Comparison of ENCODE assay signal across 25 cellular contexts in genomic region chr2:221750317-221750716, GRCh38.
"Had no signal": no experiment of that assay in that cellular context is flagged by ENCODE, and none has a peak within 500 bp of the region (broad histone marks: within the 10 kb centered on the region; RNA-seq: fewer than 3 reads in every experiment).

No MANE protein-coding gene starts in this region.

- H3K27ac Mint-ChIP-seq: activated CD4-positive, alpha-beta T cell treated with anti-CD3 and anti-CD28 coated beads, Interleukin-2, amount 10 ng/mL, durations not matched to agents 7 days and 5 days; activated CD8-positive, alpha-beta T cell treated with anti-CD3 and anti-CD28 coated beads, Interleukin-2, amount 10 ng/mL, durations not matched to agents 7 days and 5 days; activated naive CD4-positive, alpha-beta T cell treated with anti-CD3 and anti-CD28 coated beads, Interleukin-2, amount 50 U/mL, for 72 hours; activated T-helper 17 cell treated with anti-CD3 and anti-CD28 coated beads, Interleukin-2, amount 50 U/mL, for 72 hours; mesothelial cell of epicardium; natural killer cell; T-cell; T-helper 2 cell treated with Interferon-gamma antibody and Interleukin-4, amounts not matched to agents 5 μg/mL and 100 μg/mL, for 36 hours had no signal

- H3K27ac ChIP-seq: adrenal gland, breast epithelium, colonic mucosa, left lung, spleen, upper lobe of left lung, VCaP had no signal

- H3K9me3 ChIP-seq: adrenal gland, breast epithelium, colonic mucosa, upper lobe of left lung had no signal

- H3K9me3 Mint-ChIP-seq: activated CD4-positive, alpha-beta T cell treated with anti-CD3 and anti-CD28 coated beads, Interleukin-2, amount 10 ng/mL, durations not matched to agents 7 days and 5 days; activated T-helper 17 cell treated with anti-CD3 and anti-CD28 coated beads, Interleukin-2, amount 50 U/mL, for 72 hours had no signal

- H3K4me3 Mint-ChIP-seq: activated CD4-positive, alpha-beta T cell treated with anti-CD3 and anti-CD28 coated beads, Interleukin-2, amount 10 ng/mL, durations not matched to agents 7 days and 5 days; activated CD8-positive, alpha-beta T cell treated with anti-CD3 and anti-CD28 coated beads, Interleukin-2, amount 10 ng/mL, durations not matched to agents 7 days and 5 days; activated T-helper 17 cell treated with anti-CD3 and anti-CD28 coated beads, Interleukin-2, amount 50 U/mL, for 72 hours; mesothelial cell of epicardium; natural killer cell; T-cell; T-helper 2 cell treated with Interferon-gamma antibody and Interleukin-4, amounts not matched to agents 5 μg/mL and 100 μg/mL, for 36 hours had no signal

- H3K27me3 ChIP-seq: adrenal gland, breast epithelium, colonic mucosa, left lung, spleen, upper lobe of left lung had no signal

- H3K4me1 ChIP-seq: adrenal gland, breast epithelium, colonic mucosa, left lung, spleen, upper lobe of left lung had no signal

- ATAC-seq: activated CD4-positive, CD25-positive, alpha-beta regulatory T cell treated with anti-CD3 and anti-CD28 coated beads, Interleukin-2, amount 50 U/mL, for 24 hours; activated CD8-positive, alpha-beta T cell treated with anti-CD3 and anti-CD28 coated beads, Interleukin-2, amount 10 ng/mL, durations not matched to agents 7 days and 5 days; activated naive CD4-positive, alpha-beta T cell treated with anti-CD3 and anti-CD28 coated beads, Interleukin-2, amount 50 U/mL, for 72 hours; activated T-helper 17 cell treated with anti-CD3 and anti-CD28 coated beads, Interleukin-2, amount 50 U/mL, for 72 hours; left lung; natural killer cell; T-cell had no signal

- DNase-seq: activated CD4-positive, alpha-beta T cell treated with anti-CD3 and anti-CD28 coated beads, Interleukin-2, amount 10 ng/mL, durations not matched to agents 7 days and 5 days; activated CD8-positive, alpha-beta T cell treated with anti-CD3 and anti-CD28 coated beads, Interleukin-2, amount 10 ng/mL, durations not matched to agents 7 days and 5 days; adrenal gland; colonic mucosa; glutamatergic neuron; hippocampal formation; kidney glomerular epithelial cell; left lung; natural killer cell; retina; spleen; stimulated activated CD4-positive, alpha-beta T cell treated with anti-CD3 and anti-CD28 coated beads, Interleukin-4, amount 100 ng/mL, for 1 hour; stimulated activated naive CD4-positive, alpha-beta T cell treated with Interleukin-2 at 50 U/mL for 16 hours; T-cell; upper lobe of left lung had no signal

- H3K4me1 Mint-ChIP-seq: activated CD4-positive, alpha-beta T cell treated with anti-CD3 and anti-CD28 coated beads, Interleukin-2, amount 10 ng/mL, durations not matched to agents 7 days and 5 days; activated T-helper 17 cell treated with anti-CD3 and anti-CD28 coated beads, Interleukin-2, amount 50 U/mL, for 72 hours; mesothelial cell of epicardium; natural killer cell; T-cell had no signal

- H3K4me3 ChIP-seq: adrenal gland, breast epithelium, colonic mucosa, left lung, lung, spleen, upper lobe of left lung had no signal

- H3K27me3 Mint-ChIP-seq: activated CD4-positive, alpha-beta T cell treated with anti-CD3 and anti-CD28 coated beads, Interleukin-2, amount 10 ng/mL, durations not matched to agents 7 days and 5 days; activated T-helper 17 cell treated with anti-CD3 and anti-CD28 coated beads, Interleukin-2, amount 50 U/mL, for 72 hours; T-cell had no signal

- FAIRE-seq: astrocyte, frontal cortex had no signal

- H3K36me3 ChIP-seq: adrenal gland, breast epithelium, colonic mucosa, left lung, spleen, upper lobe of left lung had no signal

- H3K36me3 Mint-ChIP-seq: activated naive CD4-positive, alpha-beta T cell treated with anti-CD3 and anti-CD28 coated beads, Interleukin-2, amount 50 U/mL, for 72 hours; natural killer cell; T-cell had no signal
